In genomic region chr18:78580835-78581339, GRCh38 we compare ENCODE assay signal across 21 cellular contexts.
DNase-seq lines count a peak whose midpoint lies in the region; TF ChIP-seq lines count a peak whose summit lies in the region.
"Had no signal": no experiment of that assay in that cellular context is flagged by ENCODE, and none has a peak within 500 bp of the region (broad histone marks: within the 10 kb centered on the region; RNA-seq: fewer than 3 reads in every experiment).

No MANE protein-coding gene starts in this region.

- H3K27me3 ChIP-seq in BLaER1 (no peaks in the 10 kb centered on the region), OCI-LY3 (ENCODE audit: low read depth, low read length) (no peaks in the 10 kb centered on the region), prostate gland (replicated peaks; ENCODE audit: insufficient read depth) (no peaks in the 10 kb centered on the region)
- H3K27me3 ChIP-seq: MG63 had no signal

- H3K9ac ChIP-seq in BLaER1 (no peak overlapping the region), OCI-LY3 (ENCODE audit: low read length) (no peak overlapping the region)

- H3K9me3 ChIP-seq in BLaER1 (peaks cover 12% of the 10 kb centered on the region; the same call in 1 of the 2 replicates), OCI-LY3 (ENCODE audit: insufficient read depth, low read length) (peaks cover 12% of the 10 kb centered on the region), prostate gland (no peaks in the 10 kb centered on the region)
- H3K9me3 ChIP-seq: A549, MG63 had no signal

- DNase-seq in islet precursor cell, result peak; percentile 32
- no peak for DNase-seq in prostate gland (ENCODE audit: low spot score)
- DNase-seq in COLO829 (ENCODE audit: low spot score), result no peak
- DNase-seq in SW 1271 (lab: John Stamatoyannopoulos, UW), result no peak
- DNase-seq: AML-193; Calu3; CD8-positive, alpha-beta memory T cell; DMS79 treated with DMSO at 0.1 percent for 48 hours; H7; KG1; MG63; NCI-H1105 treated with DMSO at 0.1 percent for 48 hours; NCI-H146; NCI-H2029; NCI-H446 treated with DMSO at 0.1 percent for 48 hours; NCI-H526; T-helper 1 cell had no signal

- H4K20me1 ChIP-seq in BLaER1, result no peaks in the 10 kb centered on the region
- H4K20me1 ChIP-seq in OCI-LY3 (ENCODE audit: insufficient read depth, low read length), result no peaks in the 10 kb centered on the region

- H3K79me2 ChIP-seq in OCI-LY3 (ENCODE audit: low read length), result no peaks in the 10 kb centered on the region

- TF ChIP-seq CTCF in C4-2B (conservative IDR thresholded peaks at IDR 0.05), result peak; percentile 21
- peak; percentile 10; the same call in 1 of the 2 replicates for TF ChIP-seq CTCF in OCI-LY3 (IDR thresholded peaks at IDR 0.05; ENCODE audit: low read depth, low read length)
- no peak for TF ChIP-seq CTCF in prostate gland (IDR thresholded peaks at IDR 0.05)

- 82% methylated on average over 7 of the region's 7 CpGs for WGBS in prostate gland

- TF ChIP-seq POLR2A in prostate gland (IDR thresholded peaks at IDR 0.05), result no peak

- intact Hi-C loops in prostate gland (cut with DNase I), result no loop called here

- peak overlapping the region; percentile 66; the same call in 1 of the 2 replicates for H3K4me2 ChIP-seq in BLaER1
- no peak overlapping the region for H3K4me2 ChIP-seq in OCI-LY3 (ENCODE audit: low read length)
- H3K4me2 ChIP-seq: A549 had no signal

- H3K4me3 ChIP-seq in BLaER1 (no peak overlapping the region), OCI-LY3 (ENCODE audit: low read length) (no peak overlapping the region), prostate gland (no peak overlapping the region)
- H3K4me3 ChIP-seq: A549, MG63 had no signal

- peaks cover 50% of the 10 kb centered on the region for H3K4me1 ChIP-seq in BLaER1
- H3K4me1 ChIP-seq in OCI-LY3 (ENCODE audit: low read length), result no peaks in the 10 kb centered on the region
- H3K4me1 ChIP-seq in prostate gland (replicated peaks), result no peaks in the 10 kb centered on the region
- H3K4me1 ChIP-seq: A549 had no signal

- H3K36me3 ChIP-seq in BLaER1 (no peaks in the 10 kb centered on the region), OCI-LY3 (replicated peaks; ENCODE audit: low read depth, low read length) (no peaks in the 10 kb centered on the region), prostate gland (no peaks in the 10 kb centered on the region)
- H3K36me3 ChIP-seq: MG63 had no signal

- H3K27ac ChIP-seq in BLaER1 (no peak overlapping the region), C4-2B (no peak overlapping the region), OCI-LY3 (ENCODE audit: low read length) (no peak overlapping the region), prostate gland (no peak overlapping the region)
- H3K27ac ChIP-seq: A549 had no signal

- no peak overlapping the region for H2AFZ ChIP-seq in OCI-LY3 (ENCODE audit: low read depth, low read length)

Comparison
In these comparisons a context has a peak if more than half of its experiments do, and no peak if none do; other contexts are left out.
1. CTCF ChIP-seq: peak in C4-2B (single experiment) and OCI-LY3 (single experiment); none in prostate gland (0 of 4).